ENCODE assay signal across 29 cellular contexts in genomic region chr5:175738595-175739133, GRCh38.
"Had no signal": no experiment of that assay in that cellular context is flagged by ENCODE, and none has a peak within 500 bp of the region (broad histone marks: within the 10 kb centered on the region; RNA-seq: fewer than 3 reads in every experiment).

No MANE protein-coding gene starts in this region.

- H3K27ac ChIP-seq: KMS-11, SJSA1, VCaP had no signal

- H3K4me1 ChIP-seq: SJSA1 had no signal

- FAIRE-seq: bronchial epithelial cell had no signal

- H3K36me3 ChIP-seq: MG63, SJSA1 had no signal

- H3K27ac Mint-ChIP-seq: activated CD4-positive, alpha-beta memory T cell treated with anti-CD3 and anti-CD28 coated beads for 36 hours; activated CD4-positive, alpha-beta T cell treated with anti-CD3 and anti-CD28 coated beads, Interleukin-2, amount 10 ng/mL, durations not matched to agents 7 days and 5 days; activated naive CD4-positive, alpha-beta T cell treated with anti-CD3 and anti-CD28 coated beads, Interleukin-2, amount 50 U/mL, for 24 hours; activated T-cell treated with anti-CD3 and anti-CD28 coated beads, Interleukin-2, amount 50 U/mL, for 24 hours; activated T-helper 1 cell treated with anti-CD3 and anti-CD28 coated beads, Interleukin-12 subunit alpha, Interleukin-12 subunit beta, Interleukin-2, Interleukin-4 antibody, amounts not matched to agents 30 ng/mL and 10 ng/mL and 1 ng/mL, durations not matched to agents 14 hours and 24 hours and 36 hours had no signal

- H3K9me3 ChIP-seq: MG63, SJSA1 had no signal

- H3K4me3 ChIP-seq: MG63, SJSA1 had no signal

- H3K4me2 ChIP-seq: KMS-11 had no signal

- H3K36me3 Mint-ChIP-seq: activated CD4-positive, alpha-beta memory T cell treated with anti-CD3 and anti-CD28 coated beads for 36 hours; activated naive CD4-positive, alpha-beta T cell treated with anti-CD3 and anti-CD28 coated beads, Interleukin-2, amount 50 U/mL, for 24 hours had no signal

- H3K9ac ChIP-seq: KMS-11 had no signal

- H3K4me1 Mint-ChIP-seq: activated CD4-positive, alpha-beta T cell treated with anti-CD3 and anti-CD28 coated beads, Interleukin-2, amount 10 ng/mL, durations not matched to agents 7 days and 5 days; activated naive CD4-positive, alpha-beta T cell treated with anti-CD3 and anti-CD28 coated beads, Interleukin-2, amount 50 U/mL, for 24 hours; central memory CD8-positive, alpha-beta T cell had no signal

- H3K9me3 Mint-ChIP-seq: activated CD4-positive, alpha-beta memory T cell treated with anti-CD3 and anti-CD28 coated beads for 36 hours; activated CD4-positive, alpha-beta T cell treated with anti-CD3 and anti-CD28 coated beads, Interleukin-2, amount 10 ng/mL, durations not matched to agents 7 days and 5 days; activated naive CD4-positive, alpha-beta T cell treated with anti-CD3 and anti-CD28 coated beads, Interleukin-2, amount 50 U/mL, for 24 hours; activated T-cell treated with anti-CD3 and anti-CD28 coated beads, Interleukin-2, amount 50 U/mL, for 24 hours; activated T-helper 1 cell treated with anti-CD3 and anti-CD28 coated beads, Interleukin-12 subunit alpha, Interleukin-12 subunit beta, Interleukin-2, Interleukin-4 antibody, amounts not matched to agents 30 ng/mL and 10 ng/mL and 1 ng/mL, durations not matched to agents 14 hours and 24 hours and 36 hours; central memory CD8-positive, alpha-beta T cell had no signal

- DNase-seq: activated CD4-positive, alpha-beta memory T cell treated with anti-CD3 and anti-CD28 coated beads for 36 hours; activated CD4-positive, alpha-beta T cell treated with anti-CD3 and anti-CD28 coated beads, Interleukin-2, amount 10 ng/mL, durations not matched to agents 7 days and 5 days; activated CD4-positive, CD25-positive, alpha-beta regulatory T cell; activated effector memory CD4-positive, alpha-beta T cell treated with Interleukin-2 at 50 U/mL for 16 hours; activated naive CD4-positive, alpha-beta T cell; activated T-cell treated with anti-CD3 and anti-CD28 coated beads, Interleukin-2, amount 50 U/mL, for 24 hours; MG63; MV-4-11; NCI-H1105; NCI-H1436; NCI-H1694 treated with DMSO at 0.1 percent for 48 hours; NCI-H2029 treated with DMSO at 0.1 percent for 48 hours; NCI-H345; NCI-H510A; NCI-H526 treated with DMSO at 0.1 percent for 48 hours; NCI-H82; NK-92 treated with Interleukin-12 subunit alpha and Interleukin-12 subunit beta, amount 100 ng/mL, for 24 hours; OCI-M1; RPMI8226; SHP77; T-helper 2 cell; T1000 had no signal

- H3K4me3 Mint-ChIP-seq: activated CD4-positive, alpha-beta memory T cell treated with anti-CD3 and anti-CD28 coated beads for 36 hours; activated CD4-positive, alpha-beta T cell treated with anti-CD3 and anti-CD28 coated beads, Interleukin-2, amount 10 ng/mL, durations not matched to agents 7 days and 5 days; activated naive CD4-positive, alpha-beta T cell treated with anti-CD3 and anti-CD28 coated beads, Interleukin-2, amount 50 U/mL, for 24 hours; activated T-cell treated with anti-CD3 and anti-CD28 coated beads, Interleukin-2, amount 50 U/mL, for 24 hours; activated T-helper 1 cell treated with anti-CD3 and anti-CD28 coated beads, Interleukin-12 subunit alpha, Interleukin-12 subunit beta, Interleukin-2, Interleukin-4 antibody, amounts not matched to agents 30 ng/mL and 10 ng/mL and 1 ng/mL, durations not matched to agents 14 hours and 24 hours and 36 hours; central memory CD8-positive, alpha-beta T cell had no signal
